In the genomic region with DNA sequence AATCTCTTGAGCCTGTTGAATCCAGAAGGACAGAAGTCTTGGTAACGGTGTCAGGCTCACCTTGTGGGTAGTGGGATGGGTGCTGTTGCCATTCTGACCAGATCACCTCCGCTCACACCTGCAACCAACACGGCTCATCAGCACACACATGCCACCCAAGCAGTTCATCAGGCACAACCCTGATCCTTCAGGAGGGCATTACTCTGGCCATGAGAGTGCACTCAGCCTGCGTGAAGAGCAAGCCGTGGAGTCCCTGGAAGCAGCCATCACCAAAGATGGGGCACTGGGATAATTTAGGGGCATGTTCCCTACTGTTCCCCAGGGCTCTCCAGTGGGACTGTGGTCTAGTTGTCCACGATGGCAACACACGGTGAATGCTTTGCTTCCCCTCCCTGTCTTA, we compare ENCODE assay signal across 25 cellular contexts.
"Had no signal": no experiment of that assay in that cellular context is flagged by ENCODE, and none has a peak within 500 bp of the region (broad histone marks: within the 10 kb centered on the region; RNA-seq: fewer than 3 reads in every experiment).

No MANE protein-coding gene starts in this region.

- H3K4me1 Mint-ChIP-seq: memory B cell had no signal

- H3K27me3 Mint-ChIP-seq: naive thymus-derived CD4-positive, alpha-beta T cell had no signal

- H3K4me3 Mint-ChIP-seq: effector memory CD8-positive, alpha-beta T cell; memory B cell; nephron progenitor cell; stimulated activated naive B cell treated with anti-CD40 and anti-IgM and Interleukin-4, amounts not matched to agents 10 μg/mL and 1 μg/mL and 100 μg/mL, for 72 hours had no signal

- DNase-seq: cerebellar nuclear complex; cortex of kidney; effector memory CD8-positive, alpha-beta T cell; foreskin fibroblast; gastrocnemius medialis; head of caudate nucleus; left ventricle myocardium superior; lower lobe of right lung; midbrain; naive thymus-derived CD4-positive, alpha-beta T cell; nephron progenitor cell; occipital lobe; psoas muscle; right cardiac atrium; sigmoid colon; stimulated activated CD4-positive, alpha-beta T cell treated with anti-CD3 and anti-CD28 coated beads, Interleukin-2, amount 100 ng/mL, for 48 hours; stimulated activated naive B cell treated with anti-CD40 and anti-IgM and Interleukin-4, amounts not matched to agents 10 μg/mL and 1 μg/mL and 100 μg/mL, for 72 hours; stomach; thyroid gland; trophoblast cell had no signal

- H3K4me3 ChIP-seq: gastrocnemius medialis, lower lobe of right lung, psoas muscle, sigmoid colon, stomach, thyroid gland, vagina had no signal

- H3K9ac ChIP-seq: parathyroid adenoma had no signal

- H3K36me3 ChIP-seq: gastrocnemius medialis, lower lobe of right lung, sigmoid colon, stomach, thyroid gland, vagina had no signal

- H3K4me1 ChIP-seq: gastrocnemius medialis, lower lobe of right lung, parathyroid adenoma, psoas muscle, sigmoid colon, thyroid gland had no signal

- H2AFZ ChIP-seq: parathyroid adenoma had no signal

- H3K27me3 ChIP-seq: gastrocnemius medialis, sigmoid colon, thyroid gland, vagina had no signal

- H3K9me3 ChIP-seq: psoas muscle, thyroid gland, vagina had no signal

- H3K9me3 Mint-ChIP-seq: effector memory CD8-positive, alpha-beta T cell; memory B cell had no signal

- H3K27ac ChIP-seq: epithelial cell of prostate, gastrocnemius medialis, lower lobe of right lung, parathyroid adenoma, psoas muscle, sigmoid colon, stomach, thyroid gland, vagina had no signal

- H3K27ac Mint-ChIP-seq: effector memory CD8-positive, alpha-beta T cell; memory B cell; nephron progenitor cell; stimulated activated naive B cell treated with anti-CD40 and anti-IgM and Interleukin-4, amounts not matched to agents 10 μg/mL and 1 μg/mL and 100 μg/mL, for 72 hours had no signal

- ATAC-seq: effector memory CD8-positive, alpha-beta T cell; esophagus mucosa; gastrocnemius medialis; left ventricle myocardium superior; lower lobe of right lung; naive thymus-derived CD4-positive, alpha-beta T cell; psoas muscle; right cardiac atrium; stimulated activated naive B cell treated with anti-CD40 and anti-IgM and Interleukin-4, amounts not matched to agents 10 μg/mL and 1 μg/mL and 100 μg/mL, for 72 hours had no signal
